20 cellular contexts compared by ENCODE assay signal in the genomic region with DNA sequence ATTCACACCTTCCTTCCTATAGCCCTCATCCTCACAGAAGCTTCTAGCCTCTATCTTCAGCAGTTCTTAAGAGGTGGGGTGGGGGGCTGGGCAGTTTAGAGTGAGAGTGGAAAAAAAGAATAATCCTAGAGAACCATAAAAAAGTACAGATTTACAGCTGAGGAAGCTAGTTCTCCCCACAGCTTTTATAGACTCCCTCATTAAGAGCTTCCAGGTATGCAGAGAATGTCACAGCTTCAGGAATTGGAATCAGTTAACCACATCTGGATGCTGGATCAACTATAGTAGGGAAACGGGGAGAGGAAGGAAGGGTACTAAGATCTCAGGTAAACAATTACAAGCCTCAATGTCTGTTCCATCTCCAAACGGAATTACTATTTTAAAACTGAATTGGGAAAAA. TPM values are rescaled to one million over a fixed set of nuclear protein-coding genes. Genes with fewer than 3 reads are reported as not detected.
DNase-seq lines count a peak whose midpoint lies in the region; ATAC-seq and TF ChIP-seq lines count a peak whose summit lies in the region.
"Had no signal": no experiment of that assay in that cellular context is flagged by ENCODE, and none has a peak within 500 bp of the region (broad histone marks: within the 10 kb centered on the region; RNA-seq: fewer than 3 reads in every experiment).

No MANE protein-coding gene starts in this region.

- no peak overlapping the region for H3K4me3 ChIP-seq in gastrocnemius medialis
- H3K4me3 ChIP-seq: adrenal gland, stomach had no signal

- peaks cover 8% of the 10 kb centered on the region for H3K4me1 Mint-ChIP-seq in T-helper 1 cell treated with Interleukin-12 subunit alpha and Interleukin-12 subunit beta and Interleukin-4 antibody, amounts not matched to agents 30 μg/mL and 1 μg/mL, for 36 hours (ENCODE audit: low read depth)
- peaks cover 4% of the 10 kb centered on the region for H3K4me1 Mint-ChIP-seq in chondrocyte (ENCODE audit: low read depth)
- H3K4me1 Mint-ChIP-seq in natural killer cell treated with Interleukin-12 subunit alpha and Interleukin-12 subunit beta and Interleukin-15 and Interleukin-18, amount 100 ng/mL, for 72 hours (ENCODE audit: low read depth in 2 of 2), result peaks cover 0 to 6% of the 10 kb centered on the region in 2 donors
- H3K4me1 Mint-ChIP-seq: activated CD4-positive, alpha-beta T cell treated with anti-CD3 and anti-CD28 coated beads, Interleukin-2, amount 10 ng/mL, durations not matched to agents 7 days and 5 days had no signal

- ATAC-seq in natural killer cell treated with Interleukin-12 subunit alpha and Interleukin-12 subunit beta and Interleukin-15 and Interleukin-18, amount 100 ng/mL, for 72 hours, result no peak
- ATAC-seq in gastrocnemius medialis, result no peak
- no peak for ATAC-seq in HG03095 (IDR thresholded peaks at IDR 0.05; ENCODE audit: unreplicated experiment)
- ATAC-seq: left ventricle myocardium superior had no signal

- intact Hi-C loops in gastrocnemius medialis (cut with DNase I; ENCODE audit: low total_unique reads), result no loop called here

- peaks cover 43% of the 10 kb centered on the region for H3K36me3 Mint-ChIP-seq in T-helper 1 cell treated with Interleukin-12 subunit alpha and Interleukin-12 subunit beta and Interleukin-4 antibody, amounts not matched to agents 30 μg/mL and 1 μg/mL, for 36 hours (ENCODE audit: low read depth)
- H3K36me3 Mint-ChIP-seq in chondrocyte (ENCODE audit: low read depth), result peaks cover 41% of the 10 kb centered on the region
- H3K36me3 Mint-ChIP-seq in natural killer cell treated with Interleukin-12 subunit alpha and Interleukin-12 subunit beta and Interleukin-15 and Interleukin-18, amount 100 ng/mL, for 72 hours, result peaks cover 25% of the 10 kb centered on the region

- TF ChIP-seq POLR2A in gastrocnemius medialis (IDR thresholded peaks at IDR 0.05), result no peak

- H3K4me1 ChIP-seq in gastrocnemius medialis, result no peaks in the 10 kb centered on the region
- H3K4me1 ChIP-seq: adrenal gland, stomach had no signal

- no peaks in the 10 kb centered on the region for H3K27me3 ChIP-seq in gastrocnemius medialis
- H3K27me3 ChIP-seq: adrenal gland, stomach had no signal

- H3K9me3 Mint-ChIP-seq in T-helper 1 cell treated with Interleukin-12 subunit alpha and Interleukin-12 subunit beta and Interleukin-4 antibody, amounts not matched to agents 30 μg/mL and 1 μg/mL, for 36 hours, result no peaks in the 10 kb centered on the region
- H3K9me3 Mint-ChIP-seq in chondrocyte (ENCODE audit: low read depth), result no peaks in the 10 kb centered on the region
- no peaks in the 10 kb centered on the region for H3K9me3 Mint-ChIP-seq in natural killer cell treated with Interleukin-12 subunit alpha and Interleukin-12 subunit beta and Interleukin-15 and Interleukin-18, amount 100 ng/mL, for 72 hours
- H3K9me3 Mint-ChIP-seq: activated CD4-positive, alpha-beta T cell treated with anti-CD3 and anti-CD28 coated beads, Interleukin-2, amount 10 ng/mL, durations not matched to agents 7 days and 5 days had no signal

- DNase-seq in T-helper 1 cell, result no peak
- peak; percentile 46 for DNase-seq in EH (ENCODE audit: low read depth)
- DNase-seq in chondrocyte (ENCODE audit: low spot score), result no peak
- no peak for DNase-seq in natural killer cell treated with Interleukin-12 subunit alpha and Interleukin-12 subunit beta and Interleukin-15 and Interleukin-18, amount 100 ng/mL, for 72 hours (ENCODE audit: low spot score)
- DNase-seq in gastrocnemius medialis, result no peak
- no peak for DNase-seq in inferior parietal cortex (ENCODE audit: extremely low spot score)
- DNase-seq: 8988T; activated CD4-positive, alpha-beta T cell treated with anti-CD3 and anti-CD28 coated beads, Interleukin-2, amount 10 ng/mL, durations not matched to agents 7 days and 5 days; activated T-cell treated with anti-CD3 and anti-CD28 coated beads, Interleukin-2, amount 50 U/mL, for 1 hour; adrenal gland; cerebellar nuclear complex; Kasumi-1; left ventricle myocardium superior; NCI-H1092 treated with DMSO at 0.1 percent for 48 hours; NCI-H2081; stimulated activated CD4-positive, alpha-beta T cell treated with anti-CD3 and anti-CD28 coated beads, Interleukin-1b, Interleukin-23, amount 100 ng/mL, for 48 hours; stomach; trophoblast cell had no signal

- no peak for TF ChIP-seq CTCF in chondrocyte (IDR thresholded peaks at IDR 0.05)
- no peak for TF ChIP-seq CTCF in gastrocnemius medialis (IDR thresholded peaks at IDR 0.05 in 4 of 5, conservative IDR thresholded peaks at IDR 0.05 in 1 of 5)

- in situ Hi-C loops in gastrocnemius medialis (cut with MboI; ENCODE audit: low sequenced_read_pairs in 4 of 4), result no loop called here

- H3K9me3 ChIP-seq in gastrocnemius medialis, result no peaks in the 10 kb centered on the region
- H3K9me3 ChIP-seq: adrenal gland, stomach had no signal

- H3K27ac Mint-ChIP-seq in T-helper 1 cell treated with Interleukin-12 subunit alpha and Interleukin-12 subunit beta and Interleukin-4 antibody, amounts not matched to agents 30 μg/mL and 1 μg/mL, for 36 hours, result peak overlapping the region; percentile 1
- peak overlapping the region; percentile 42 for H3K27ac Mint-ChIP-seq in chondrocyte (ENCODE audit: unreplicated experiment)
- H3K27ac Mint-ChIP-seq in natural killer cell treated with Interleukin-12 subunit alpha and Interleukin-12 subunit beta and Interleukin-15 and Interleukin-18, amount 100 ng/mL, for 72 hours, result peak overlapping the region; percentile 2 to 34
- H3K27ac Mint-ChIP-seq: activated CD4-positive, alpha-beta T cell treated with anti-CD3 and anti-CD28 coated beads, Interleukin-2, amount 10 ng/mL, durations not matched to agents 7 days and 5 days had no signal

- H3K4me3 Mint-ChIP-seq in T-helper 1 cell treated with Interleukin-12 subunit alpha and Interleukin-12 subunit beta and Interleukin-4 antibody, amounts not matched to agents 30 μg/mL and 1 μg/mL, for 36 hours, result no peak overlapping the region
- no peak overlapping the region for H3K4me3 Mint-ChIP-seq in chondrocyte (ENCODE audit: unreplicated experiment)
- no peak overlapping the region for H3K4me3 Mint-ChIP-seq in natural killer cell treated with Interleukin-12 subunit alpha and Interleukin-12 subunit beta and Interleukin-15 and Interleukin-18, amount 100 ng/mL, for 72 hours
- H3K4me3 Mint-ChIP-seq: activated CD4-positive, alpha-beta T cell treated with anti-CD3 and anti-CD28 coated beads, Interleukin-2, amount 10 ng/mL, durations not matched to agents 7 days and 5 days had no signal

- no peaks in the 10 kb centered on the region for H3K27me3 Mint-ChIP-seq in T-helper 1 cell treated with Interleukin-12 subunit alpha and Interleukin-12 subunit beta and Interleukin-4 antibody, amounts not matched to agents 30 μg/mL and 1 μg/mL, for 36 hours (ENCODE audit: low read depth)
- no peaks in the 10 kb centered on the region for H3K27me3 Mint-ChIP-seq in chondrocyte (ENCODE audit: low read depth)
- H3K27me3 Mint-ChIP-seq in natural killer cell treated with Interleukin-12 subunit alpha and Interleukin-12 subunit beta and Interleukin-15 and Interleukin-18, amount 100 ng/mL, for 72 hours, result no peaks in the 10 kb centered on the region
- H3K27me3 Mint-ChIP-seq: activated CD4-positive, alpha-beta T cell treated with anti-CD3 and anti-CD28 coated beads, Interleukin-2, amount 10 ng/mL, durations not matched to agents 7 days and 5 days had no signal

- no peak overlapping the region for H3K27ac ChIP-seq in gastrocnemius medialis
- H3K27ac ChIP-seq: adrenal gland, stomach had no signal

- H3K36me3 ChIP-seq in gastrocnemius medialis, result peaks cover 2 to 73% of the 10 kb centered on the region in 2 donors

RNA-seq across cellular contexts. Expression of gene GDF11, which starts 12.3 kb away (rescaled TPM):
- total RNA-seq in chondrocyte (17.8 to 19.1 TPM (median 18.3 TPM) in 3 replicates), gastrocnemius medialis (1 to 10 TPM in 2 of 4 donors, under 1 TPM in 2; 0.17 to 4.4 (median 1.1) TPM)
- total RNA-seq in natural killer cell treated with Interleukin-12 subunit alpha and Interleukin-12 subunit beta and Interleukin-15 and Interleukin-18, amount 100 ng/mL, for 72 hours, result 10 to 100 TPM in 1 of 2 donors, 1 to 10 TPM in 1; 5.0 to 18.4 TPM

RNA-seq across cellular contexts. Expression of gene CD63, which starts 26.4 kb away (rescaled TPM):
- total RNA-seq in chondrocyte (1,244 to 1,365 TPM (median 1,317 TPM) in 3 replicates), gastrocnemius medialis (1,000 to 10,000 TPM in 1 of 4 donors, 100 to 1,000 TPM in 3; 423 to 1,107 (median 634) TPM)
- 100 to 1,000 TPM; 263 to 327 TPM for total RNA-seq in natural killer cell treated with Interleukin-12 subunit alpha and Interleukin-12 subunit beta and Interleukin-15 and Interleukin-18, amount 100 ng/mL, for 72 hours

RNA-seq across cellular contexts. Expression of gene RDH5, which starts 35.1 kb away (rescaled TPM):
- total RNA-seq in chondrocyte, result 2.3 to 3.7 TPM (median 3.2 TPM) in 3 replicates
- 10 to 100 TPM; 10.2 to 11.7 TPM for total RNA-seq in natural killer cell treated with Interleukin-12 subunit alpha and Interleukin-12 subunit beta and Interleukin-15 and Interleukin-18, amount 100 ng/mL, for 72 hours
- 10 to 100 TPM in 1 of 4 donors, 1 to 10 TPM in 3; 3.8 to 10.3 (median 7.5) TPM for total RNA-seq in gastrocnemius medialis

RNA-seq across cellular contexts. Expression of gene BLOC1S1, which starts 39.4 kb away (rescaled TPM):
- total RNA-seq in chondrocyte (67.3 to 78.4 TPM (median 77.2 TPM) in 3 replicates), gastrocnemius medialis (100 to 1,000 TPM; 255 to 434 (median 300) TPM)
- 10 to 100 TPM; 54.8 to 85.8 TPM for total RNA-seq in natural killer cell treated with Interleukin-12 subunit alpha and Interleukin-12 subunit beta and Interleukin-15 and Interleukin-18, amount 100 ng/mL, for 72 hours

RNA-seq across cellular contexts. Expression of gene ITGA7, which starts 47.5 kb away (rescaled TPM):
- total RNA-seq in chondrocyte, result 5.6 to 32.4 TPM (median 31.6 TPM) in 3 replicates
- 1 to 10 TPM; 2.1 to 4.2 TPM for total RNA-seq in natural killer cell treated with Interleukin-12 subunit alpha and Interleukin-12 subunit beta and Interleukin-15 and Interleukin-18, amount 100 ng/mL, for 72 hours
- total RNA-seq in gastrocnemius medialis, result 100 to 1,000 TPM in 2 of 4 donors, 10 to 100 TPM in 2; 69.7 to 206 (median 92.0) TPM
